1 cellular context compared by ENCODE assay signal in genomic region chr4:26867914-26868684, GRCh38.
TF ChIP-seq lines count a peak whose summit lies in the region.

No MANE protein-coding gene starts in this region.

TF ChIP-seq in IMR-90, 13 proteins besides CTCF, POLR2A, EP300 and RAD21 (continued from another document):
- TF ChIP-seq, protein P1, sequence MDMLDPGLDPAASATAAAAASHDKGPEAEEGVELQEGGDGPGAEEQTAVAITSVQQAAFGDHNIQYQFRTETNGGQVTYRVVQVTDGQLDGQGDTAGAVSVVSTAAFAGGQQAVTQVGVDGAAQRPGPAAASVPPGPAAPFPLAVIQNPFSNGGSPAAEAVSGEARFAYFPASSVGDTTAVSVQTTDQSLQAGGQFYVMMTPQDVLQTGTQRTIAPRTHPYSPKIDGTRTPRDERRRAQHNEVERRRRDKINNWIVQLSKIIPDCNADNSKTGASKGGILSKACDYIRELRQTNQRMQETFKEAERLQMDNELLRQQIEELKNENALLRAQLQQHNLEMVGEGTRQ (IDR thresholded peaks at IDR 0.05; ENCODE audit: low read depth, low read length) = no peak
- no peak for TF ChIP-seq CHD1 (IDR thresholded peaks at IDR 0.05; ENCODE audit: low read depth, low read length)
TF ChIP-seq in IMR-90: peak in this region for 0.
